ENCODE assay signal across 18 cellular contexts in the genomic region with DNA sequence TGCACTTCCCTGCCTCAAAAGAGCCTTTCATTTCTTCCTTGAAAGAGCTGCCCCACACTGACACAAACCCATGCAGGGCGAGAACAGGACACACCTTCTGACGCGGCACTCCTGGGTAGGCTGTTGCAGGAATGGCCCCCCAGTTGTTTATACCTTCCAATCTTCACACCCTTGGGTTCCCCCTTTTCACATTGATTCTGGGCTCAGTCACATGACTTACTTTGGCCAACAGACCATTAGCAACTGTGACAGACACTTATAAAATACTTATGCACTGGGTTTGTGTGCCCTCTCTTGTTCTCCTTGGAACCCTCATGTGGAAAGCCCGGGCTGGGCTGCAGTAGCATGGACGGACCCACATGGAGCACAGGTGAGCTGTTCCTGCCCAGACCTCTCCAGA.
DNase-seq lines count a peak whose midpoint lies in the region; ATAC-seq and TF ChIP-seq lines count a peak whose summit lies in the region.
"Had no signal": no experiment of that assay in that cellular context is flagged by ENCODE, and none has a peak within 500 bp of the region (broad histone marks: within the 10 kb centered on the region; RNA-seq: fewer than 3 reads in every experiment).

No MANE protein-coding gene starts in this region.

- ATAC-seq in activated CD8-positive, alpha-beta memory T cell treated with anti-CD3 and anti-CD28 coated beads, Interleukin-2, amount 10 ng/mL, durations not matched to agents 7 days and 5 days, result no peak
- no peak for ATAC-seq in HCT116
- no peak for ATAC-seq in activated T-helper 17 cell treated with anti-CD3 and anti-CD28 coated beads, Interleukin-2, amount 50 U/mL, for 72 hours (replicated peaks)
- no peak for ATAC-seq in GM18519 (IDR thresholded peaks at IDR 0.05; ENCODE audit: low FRiP score, unreplicated experiment)
- ATAC-seq: Right ventricle myocardium inferior, sciatic nerve had no signal

- H4K8ac ChIP-seq in mesendoderm (ENCODE audit: low read depth, low read length), result no peak overlapping the region

- TF ChIP-seq CTCF in HCT116 (IDR thresholded peaks at IDR 0.05 in 2 of 3, conservative IDR thresholded peaks at IDR 0.05 in 1 of 3; ENCODE audit: borderline replicate concordance in 1 of 3, insufficient read depth in 1 of 3, low read depth in 2 of 3, low read length in 2 of 3), result no peak

- no peak overlapping the region for H3K4ac ChIP-seq in mesendoderm (ENCODE audit: low read depth, low read length)

- peaks cover 3% of the 10 kb centered on the region for H3K27me3 Mint-ChIP-seq in activated CD8-positive, alpha-beta memory T cell treated with anti-CD3 and anti-CD28 coated beads, Interleukin-2, amount 10 ng/mL, durations not matched to agents 7 days and 5 days
- H3K27me3 Mint-ChIP-seq in activated T-helper 17 cell treated with anti-CD3 and anti-CD28 coated beads, Interleukin-2, amount 50 U/mL, for 72 hours, result no peaks in the 10 kb centered on the region

- no peak overlapping the region for H3K4me3 Mint-ChIP-seq in activated CD8-positive, alpha-beta memory T cell treated with anti-CD3 and anti-CD28 coated beads, Interleukin-2, amount 10 ng/mL, durations not matched to agents 7 days and 5 days
- peak overlapping the region; percentile 71 for H3K4me3 Mint-ChIP-seq in activated T-helper 17 cell treated with anti-CD3 and anti-CD28 coated beads, Interleukin-2, amount 50 U/mL, for 72 hours

- H3K79me2 ChIP-seq in HCT116 (ENCODE audit: insufficient read depth, low read length) (no peaks in the 10 kb centered on the region), mesendoderm (ENCODE audit: control insufficient read depth, insufficient read depth, low read length) (no peaks in the 10 kb centered on the region)
- H3K79me2 ChIP-seq: parathyroid adenoma had no signal

- H3K9me2 ChIP-seq in HCT116 (ENCODE audit: insufficient read depth), result no peaks in the 10 kb centered on the region

- no TSS peak for BruUV-seq in HCT116 (replicated peaks; lab: Mats Ljungman, UMichigan)

- POLR2A ChIA-PET in HCT116 (lab: Charles Lee), result interaction anchor here (1.5 kb wide), 1 partner anchor 13 kb away, joined by 3 read pairs; no protein-coding TSS in a partner anchor

- no peak overlapping the region for H2AFZ ChIP-seq in HCT116 (ENCODE audit: low read depth, low read length, poor library complexity, severe bottlenecking)
- H2AFZ ChIP-seq: parathyroid adenoma had no signal

- no peak overlapping the region for H2BK120ac ChIP-seq in mesendoderm (ENCODE audit: low read depth, low read length)

- H2AK5ac ChIP-seq in mesendoderm (ENCODE audit: low read length), result peak overlapping the region; percentile 3

- H4K20me1 ChIP-seq in HCT116 (ENCODE audit: insufficient read depth), result no peaks in the 10 kb centered on the region

- H3K56ac ChIP-seq in mesendoderm (ENCODE audit: low read length), result peak overlapping the region; percentile 54

- no peak overlapping the region; the same call in 1 of the 2 replicates for H3K27ac ChIP-seq in HCT116 (ENCODE audit: low read depth, low read length)
- no peak overlapping the region for H3K27ac ChIP-seq in mesendoderm (ENCODE audit: low read depth, low read length)
- H3K27ac ChIP-seq: colonic mucosa, KMS-11, parathyroid adenoma, suprapubic skin had no signal

- intact Hi-C loops in HCT116 (cut with micrococcal nuclease), result no loop called here

- RAD21 ChIA-PET in HCT116 (lab: Charles Lee; ENCODE audit: low non-redundant PET in 1 of 2, low total read pairs in 2 of 2, uncharacterized antibody in 2 of 2, unreplicated experiment in 2 of 2), result no interaction called here

- H3K4me1 Mint-ChIP-seq in activated CD8-positive, alpha-beta memory T cell treated with anti-CD3 and anti-CD28 coated beads, Interleukin-2, amount 10 ng/mL, durations not matched to agents 7 days and 5 days, result peaks cover 57% of the 10 kb centered on the region
- H3K4me1 Mint-ChIP-seq in activated T-helper 17 cell treated with anti-CD3 and anti-CD28 coated beads, Interleukin-2, amount 50 U/mL, for 72 hours, result peaks cover 49% of the 10 kb centered on the region

- H3K79me1 ChIP-seq in mesendoderm (ENCODE audit: low read length), result peaks cover 13% of the 10 kb centered on the region

- H4K5ac ChIP-seq in mesendoderm (ENCODE audit: low read length), result no peak overlapping the region

- H3K9me3 Mint-ChIP-seq in activated CD8-positive, alpha-beta memory T cell treated with anti-CD3 and anti-CD28 coated beads, Interleukin-2, amount 10 ng/mL, durations not matched to agents 7 days and 5 days (ENCODE audit: low read depth), result no peaks in the 10 kb centered on the region
- peaks cover 3% of the 10 kb centered on the region for H3K9me3 Mint-ChIP-seq in activated T-helper 17 cell treated with anti-CD3 and anti-CD28 coated beads, Interleukin-2, amount 50 U/mL, for 72 hours

- peak overlapping the region; percentile 64; the same call in 1 of the 2 replicates for H3K4me2 ChIP-seq in HCT116 (ENCODE audit: low read length)
- H3K4me2 ChIP-seq in mesendoderm (ENCODE audit: low read length), result no peak overlapping the region
- H3K4me2 ChIP-seq: KMS-11 had no signal

- peak overlapping the region; percentile 88 for H3K27ac Mint-ChIP-seq in activated CD8-positive, alpha-beta memory T cell treated with anti-CD3 and anti-CD28 coated beads, Interleukin-2, amount 10 ng/mL, durations not matched to agents 7 days and 5 days
- peak overlapping the region; percentile 91 for H3K27ac Mint-ChIP-seq in activated T-helper 17 cell treated with anti-CD3 and anti-CD28 coated beads, Interleukin-2, amount 50 U/mL, for 72 hours

- H3K9ac ChIP-seq in HCT116 (ENCODE audit: low read length) (peak overlapping the region; percentile 46; the same call in 1 of the 2 replicates), mesendoderm (ENCODE audit: low read length) (no peak overlapping the region)
- H3K9ac ChIP-seq: KMS-11, parathyroid adenoma had no signal

- H2BK15ac ChIP-seq in mesendoderm (replicated peaks; ENCODE audit: low read depth), result no peak overlapping the region

- peaks cover 33 to 74% of the 10 kb centered on the region in 2 experiments for H3K4me1 ChIP-seq in HCT116 (ENCODE audit: control insufficient read depth in 1 of 2, insufficient read depth in 2 of 2, low read length in 2 of 2)
- H3K4me1 ChIP-seq in mesendoderm (ENCODE audit: control insufficient read depth, low read depth, low read length), result peaks cover 23% of the 10 kb centered on the region
- H3K4me1 ChIP-seq: HAP-1, parathyroid adenoma had no signal

- WGBS in mesendoderm (ENCODE audit: extremely low coverage, insufficient coverage, low lambda C conversion rate), result no CpG with 5 or more reads among the region's 5 CpGs

- H3K4me3 ChIP-seq in HCT116 (replicated peaks in 1 of 2; ENCODE audit: low read depth in 1 of 2, low read length in 2 of 2), result no peak overlapping the region
- H3K4me3 ChIP-seq in mesendoderm (ENCODE audit: low read length), result no peak overlapping the region
- H3K4me3 ChIP-seq: colonic mucosa, HAP-1, suprapubic skin had no signal

- no peak overlapping the region for H2BK5ac ChIP-seq in mesendoderm (ENCODE audit: low read length)

- H3K36me3 Mint-ChIP-seq in activated CD8-positive, alpha-beta memory T cell treated with anti-CD3 and anti-CD28 coated beads, Interleukin-2, amount 10 ng/mL, durations not matched to agents 7 days and 5 days, result peaks cover 9% of the 10 kb centered on the region
- H3K36me3 Mint-ChIP-seq in activated T-helper 17 cell treated with anti-CD3 and anti-CD28 coated beads, Interleukin-2, amount 50 U/mL, for 72 hours (ENCODE audit: low read depth), result no peaks in the 10 kb centered on the region

- no peaks in the 10 kb centered on the region for H3K27me3 ChIP-seq in HCT116 (ENCODE audit: insufficient read depth, low read length)
- H3K27me3 ChIP-seq in mesendoderm (ENCODE audit: insufficient read depth, low read length, poor library complexity), result no peaks in the 10 kb centered on the region
- H3K27me3 ChIP-seq: colonic mucosa, suprapubic skin had no signal

- TF ChIP-seq POLR2A in HCT116 (IDR thresholded peaks at IDR 0.05; ENCODE audit: borderline replicate concordance, extremely low read depth, insufficient read depth, insufficient read length), result no peak

- H3K23ac ChIP-seq in mesendoderm (ENCODE audit: low read length), result peak overlapping the region; percentile 59

- H3K9me3 ChIP-seq in HCT116 (ENCODE audit: control insufficient read depth in 1 of 2, insufficient read depth in 1 of 2, low read depth in 1 of 2, low read length in 2 of 2), result no peaks in the 10 kb centered on the region
- H3K9me3 ChIP-seq: colonic mucosa, HAP-1, suprapubic skin had no signal

- TF ChIP-seq RAD21 in HCT116 (IDR thresholded peaks at IDR 0.05; ENCODE audit: low read depth), result no peak

- CTCF ChIA-PET in activated CD8-positive, alpha-beta memory T cell treated with anti-CD3 and anti-CD28 coated beads, Interleukin-2, amount 10 ng/mL, durations not matched to agents 7 days and 5 days (lab: Charles Lee), result interaction anchor here (0.6 to 2.7 kb wide), 6 partner anchors 9 to 305 kb away, joined by 3 to 13 read pairs (median 6); a partner anchor contains a TSS
- CTCF ChIA-PET in HCT116 (lab: Charles Lee), result no interaction called here

- no peak overlapping the region for H3K18ac ChIP-seq in mesendoderm (ENCODE audit: low read length)

- no peaks in the 10 kb centered on the region for H3K36me3 ChIP-seq in HCT116 (ENCODE audit: control insufficient read depth in 1 of 2, insufficient read depth in 2 of 2, low read length in 2 of 2)
- H3K36me3 ChIP-seq in mesendoderm (ENCODE audit: control insufficient read depth, insufficient read depth, low read length), result no peaks in the 10 kb centered on the region
- H3K36me3 ChIP-seq: colonic mucosa, HAP-1, suprapubic skin had no signal

- no peak for DNase-seq in activated CD8-positive, alpha-beta memory T cell treated with anti-CD3 and anti-CD28 coated beads, Interleukin-2, amount 10 ng/mL, durations not matched to agents 7 days and 5 days
- no peak for DNase-seq in activated CD8-positive, alpha-beta memory T cell treated with anti-CD3 and anti-CD28 coated beads, Interleukin-2, amount 50 U/mL, for 48 hours
- DNase-seq in HCT116 (ENCODE audit: low read depth, low spot score), result no peak
- DNase-seq in mesendoderm, result no peak
- DNase-seq in NCI-H1436 (lab: John Stamatoyannopoulos, UW), result no peak
- DNase-seq in NCI-H1092 treated with DMSO at 0.1 percent for 48 hours (lab: John Stamatoyannopoulos, UW), result no peak
- DNase-seq: colonic mucosa, DMS 273 treated with DMSO at 0.1 percent for 48 hours, islet precursor cell, NCI-H187 had no signal

TF ChIP-seq in HCT116, 20 proteins besides CTCF, POLR2A, EP300 and RAD21 (continues in another document):
- no peak for TF ChIP-seq EGR1 (IDR thresholded peaks at IDR 0.05; ENCODE audit: low read depth)
